In genomic region chr5:115170924-115171510, GRCh38 we compare ENCODE assay signal across 8 cellular contexts. TPM values are rescaled to one million over a fixed set of nuclear protein-coding genes. Genes with fewer than 3 reads are reported as not detected.
DNase-seq lines count a peak whose midpoint lies in the region; ATAC-seq, FAIRE-seq and TF ChIP-seq lines count a peak whose summit lies in the region.

No MANE protein-coding gene starts in this region.

- FAIRE-seq in GM19239 (lab: Jason Lieb, UNC): no peak

- H3K36me3 ChIP-seq in GM23338 (ENCODE audit: insufficient read depth) (peaks cover 3% of the 10 kb centered on the region; the same call in 1 of the 2 replicates), OCI-LY1 (ENCODE audit: insufficient read depth, low read length) (no peaks in the 10 kb centered on the region; the same call in 1 of the 2 replicates), esophagus squamous epithelium (no peaks in the 10 kb centered on the region)

- H3K4me1 ChIP-seq in GM23338 (ENCODE audit: insufficient read depth) (peaks cover 16% of the 10 kb centered on the region), OCI-LY1 (ENCODE audit: insufficient read depth, low read length, severe bottlenecking) (peaks cover 16% of the 10 kb centered on the region), esophagus squamous epithelium (peaks cover 13 to 28% (median 14%) of the 10 kb centered on the region in 3 donors)

- no peaks in the 10 kb centered on the region for H3K9me2 ChIP-seq in GM23338 (ENCODE audit: insufficient read depth)
- no peaks in the 10 kb centered on the region for H3K9me2 ChIP-seq in OCI-LY1 (ENCODE audit: low read depth, low read length)

- no peak for TF ChIP-seq CTCF in GM23338 (conservative IDR thresholded peaks at IDR 0.05; ENCODE audit: low read depth in 2 of 2)
- TF ChIP-seq CTCF in OCI-LY1 (IDR thresholded peaks at IDR 0.05; ENCODE audit: low read length): no peak
- no peak for TF ChIP-seq CTCF in esophagus squamous epithelium (IDR thresholded peaks at IDR 0.05)

- no peak for TF ChIP-seq POLR2A in esophagus squamous epithelium (IDR thresholded peaks at IDR 0.05)

- H3K27ac Mint-ChIP-seq in GM23338: no peak overlapping the region

- H3K27ac ChIP-seq in GM23338 (ENCODE audit: low read depth) (no peak overlapping the region), OCI-LY1 (ENCODE audit: low read depth, low read length, poor library complexity, severe bottlenecking) (no peak overlapping the region), esophagus squamous epithelium (no peak overlapping the region)

- H2AFZ ChIP-seq in GM23338 (peak overlapping the region; percentile 99), OCI-LY1 (ENCODE audit: low read length) (no peak overlapping the region)

- H3K79me2 ChIP-seq in GM23338 (replicated peaks; ENCODE audit: insufficient read depth) (peaks cover 16% of the 10 kb centered on the region), OCI-LY1 (ENCODE audit: insufficient read depth, low read length) (no peaks in the 10 kb centered on the region)

- peaks cover 24% of the 10 kb centered on the region for H3K27me3 Mint-ChIP-seq in GM23338 (ENCODE audit: insufficient read depth, low read depth, poor library complexity)

- peaks cover 6% of the 10 kb centered on the region; the same call in 1 of the 2 replicates for H3K9me3 ChIP-seq in OCI-LY1 (ENCODE audit: low read length)
- H3K9me3 ChIP-seq in esophagus squamous epithelium: peaks cover 0 to 4% (median 0%) of the 10 kb centered on the region in 3 donors

- no peak overlapping the region; the same call in 1 of the 2 replicates for H3K9ac ChIP-seq in OCI-LY1 (ENCODE audit: low read length)

- ATAC-seq in GM23338: no peak

- H3K36me3 Mint-ChIP-seq in GM23338 (ENCODE audit: low read depth): peaks cover 28% of the 10 kb centered on the region

- H3K4me1 Mint-ChIP-seq in GM23338: peaks cover 12% of the 10 kb centered on the region

- H3K4me3 Mint-ChIP-seq in GM23338: peak overlapping the region; percentile 89

- intact Hi-C loops in esophagus squamous epithelium (cut with DNase I): no loop called here

- H3K4me3 ChIP-seq in GM23338 (peak overlapping the region; percentile 96), OCI-LY1 (ENCODE audit: low read depth, low read length, poor library complexity, severe bottlenecking) (peak overlapping the region; percentile 67), esophagus squamous epithelium (peak overlapping the region in 3 of 4 donors; percentile 61 to 84 (median 66)), skeletal muscle cell (ENCODE audit: low read depth, low read length) (peak overlapping the region; percentile 83)

- H3K27me3 ChIP-seq in GM23338 (ENCODE audit: insufficient read depth) (peaks cover 65% of the 10 kb centered on the region), OCI-LY1 (ENCODE audit: insufficient read depth, low read length) (peaks cover 5% of the 10 kb centered on the region; the same call in 1 of the 2 replicates), esophagus squamous epithelium (peaks cover 0 to 96% (median 3%) of the 10 kb centered on the region in 4 donors)

- H4K20me1 ChIP-seq in GM23338 (replicated peaks; ENCODE audit: insufficient read depth) (peaks cover 5% of the 10 kb centered on the region), OCI-LY1 (ENCODE audit: insufficient read depth, low read length) (no peaks in the 10 kb centered on the region)

- DNase-seq in GM23338 (ENCODE audit: low spot score) (peak; percentile 21), esophagus squamous epithelium (lab: John Stamatoyannopoulos, UW) (no peak), skeletal muscle cell (ENCODE audit: low read depth) (no peak), middle frontal gyrus (ENCODE audit: extremely low spot score, low spot score) (no peak), GM19239 (ENCODE audit: insufficient read length, low spot score) (no peak), AG08395 (ENCODE audit: low spot score) (no peak), NCI-H82 treated with DMSO at 0.1 percent for 48 hours (lab: John Stamatoyannopoulos, UW; ENCODE audit: unreplicated experiment) (no peak)

- peaks cover 28% of the 10 kb centered on the region for H3K9me3 Mint-ChIP-seq in GM23338

- H3F3A ChIP-seq in GM23338 (replicated peaks; ENCODE audit: low read depth) (no peaks in the 10 kb centered on the region), OCI-LY1 (ENCODE audit: insufficient read depth, low read length) (no peaks in the 10 kb centered on the region)

- H3K4me2 ChIP-seq in GM23338 (peak overlapping the region; percentile 99), OCI-LY1 (ENCODE audit: low read length) (peak overlapping the region; percentile 67)

- 30 to 37% methylated on average over 12 to 16 of the region's 16 CpGs for WGBS in esophagus squamous epithelium, 2 donors

TF ChIP-seq in GM23338, 12 proteins besides CTCF, POLR2A, EP300 and RAD21 (continues in another document):
- TF ChIP-seq JUNB (IDR thresholded peaks at IDR 0.05; ENCODE audit: unreplicated experiment): no peak
- TF ChIP-seq STAT1 (IDR thresholded peaks at IDR 0.05; ENCODE audit: unreplicated experiment): no peak
- TF ChIP-seq NANOG (IDR thresholded peaks at IDR 0.05; ENCODE audit: borderline replicate concordance): no peak
- no peak for TF ChIP-seq POLR2AphosphoS5 (IDR thresholded peaks at IDR 0.05; ENCODE audit: low read depth)
- TF ChIP-seq REST (IDR thresholded peaks at IDR 0.05; ENCODE audit: unreplicated experiment): no peak
- TF ChIP-seq CREB1 (CRISPR knock-in tag; IDR thresholded peaks at IDR 0.05; ENCODE audit: low read depth): no peak
- TF ChIP-seq ZNF114 (CRISPR knock-in tag; IDR thresholded peaks at IDR 0.05): no peak
- TF ChIP-seq ZNF331 (CRISPR knock-in tag; IDR thresholded peaks at IDR 0.05; ENCODE audit: low read depth): no peak

RNA-seq across cellular contexts. Expression of gene TRIM36, which starts 1.3 kb away (rescaled TPM):
- total RNA-seq in GM23338 (2014; rRNA removed; shearing (Covaris generic)): 10.1 and 14.1 TPM in 2 replicates
- polyA plus RNA-seq in GM23338 (2016; fragmentation: Nextera tagmentation; extraction: Ambion mirVana): 4.3 and 4.4 TPM in 2 replicates
- total RNA-seq in esophagus squamous epithelium: under 1 TPM in 3 of 4 donors, not detected in 1; 0.40 to 0.76 (median 0.47) TPM
